In genomic region chr22:46634011-46634699, GRCh38 we compare ENCODE assay signal across 1 cellular context.
TF ChIP-seq lines count a peak whose summit lies in the region.

No MANE protein-coding gene starts in this region.

TF ChIP-seq in A549, 52 proteins besides CTCF, POLR2A, EP300 and RAD21:
- no peak for TF ChIP-seq HEYL (CRISPR knock-in tag; IDR thresholded peaks at IDR 0.05)
- no peak for TF ChIP-seq FOSL2 (IDR thresholded peaks at IDR 0.05)
- 0 out of 2 replicates have a peak, but pooled peaks have one; percentile 4 for TF ChIP-seq FOSL2 (CRISPR knock-in tag; IDR thresholded peaks at IDR 0.05)
- TF ChIP-seq ZNF302 (CRISPR knock-in tag; IDR thresholded peaks at IDR 0.05) = no peak
- TF ChIP-seq HOXA7 (CRISPR knock-in tag; IDR thresholded peaks at IDR 0.05) = no peak
- TF ChIP-seq JUN (IDR thresholded peaks at IDR 0.05) = no peak
